ENCODE assay signal across 12 cellular contexts in the genomic region with DNA sequence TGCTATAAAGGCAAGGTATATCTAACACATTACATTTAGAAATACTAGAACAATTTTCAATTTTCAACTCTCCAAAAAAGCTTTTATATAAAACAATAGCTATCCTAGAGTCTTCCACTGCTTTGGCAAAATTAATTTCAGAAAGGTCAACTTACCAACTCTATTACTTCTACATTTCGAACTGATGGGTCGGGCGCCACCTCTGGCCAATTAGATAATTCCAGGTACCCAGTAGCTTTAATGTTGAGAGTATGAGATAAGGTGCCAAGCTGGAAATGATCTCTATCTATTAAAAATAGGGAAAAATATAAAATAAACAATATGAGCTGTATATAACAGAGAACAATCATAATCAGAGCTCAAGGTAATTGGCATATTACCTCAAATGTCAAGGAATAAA.
DNase-seq lines count a peak whose midpoint lies in the region; ATAC-seq, FAIRE-seq and TF ChIP-seq lines count a peak whose summit lies in the region.
"Had no signal": no experiment of that assay in that cellular context is flagged by ENCODE, and none has a peak within 500 bp of the region (broad histone marks: within the 10 kb centered on the region; RNA-seq: fewer than 3 reads in every experiment).

No MANE protein-coding gene starts in this region.

- BruUV-seq in OCI-LY7 (replicated peaks; lab: Mats Ljungman, UMichigan) = no TSS peak

- H3K79me2 ChIP-seq in OCI-LY7 (ENCODE audit: insufficient read depth, low read depth, low read length) = no peaks in the 10 kb centered on the region

- no peaks in the 10 kb centered on the region for H3K9me3 Mint-ChIP-seq in activated CD8-positive, alpha-beta T cell treated with anti-CD3 and anti-CD28 coated beads for 36 hours
- no peaks in the 10 kb centered on the region for H3K9me3 Mint-ChIP-seq in activated CD8-positive, alpha-beta T cell treated with anti-CD3 and anti-CD28 coated beads, Interleukin-2, amount 10 ng/mL, durations not matched to agents 7 days and 5 days (ENCODE audit: insufficient read depth)
- H3K9me3 Mint-ChIP-seq: activated naive CD4-positive, alpha-beta T cell treated with anti-CD3 and anti-CD28 coated beads for 36 hours; dendritic cell treated with granulocyte-macrophage colony-stimulating factor and Interleukin-4, amounts not matched to agents 40 ng/mL and 50 ng/mL, for 4 days had no signal

- peaks cover 24% of the 10 kb centered on the region for H3K36me3 Mint-ChIP-seq in activated CD8-positive, alpha-beta T cell treated with anti-CD3 and anti-CD28 coated beads for 36 hours (ENCODE audit: low read depth)
- H3K36me3 Mint-ChIP-seq in activated CD8-positive, alpha-beta T cell treated with anti-CD3 and anti-CD28 coated beads, Interleukin-2, amount 10 ng/mL, durations not matched to agents 7 days and 5 days (ENCODE audit: low read depth) = peaks cover 19% of the 10 kb centered on the region

- POLR2A ChIA-PET in activated CD8-positive, alpha-beta T cell treated with anti-CD3 and anti-CD28 coated beads for 36 hours (lab: Charles Lee) = no interaction called here
- POLR2A ChIA-PET in activated CD8-positive, alpha-beta T cell treated with anti-CD3 and anti-CD28 coated beads, Interleukin-2, amount 10 ng/mL, durations not matched to agents 7 days and 5 days (lab: Charles Lee) = no interaction called here
- POLR2A ChIA-PET in OCI-LY7 (lab: Charles Lee) = interaction anchor here (0.9 to 1.4 kb wide), 4 partner anchors 11 to 99 kb away, joined by 3 to 5 read pairs (median 4); no protein-coding TSS in a partner anchor

- no peak for TF ChIP-seq CTCF in activated CD8-positive, alpha-beta T cell treated with anti-CD3 and anti-CD28 coated beads for 36 hours (IDR thresholded peaks at IDR 0.05)
- TF ChIP-seq CTCF in OCI-LY7 (conservative IDR thresholded peaks at IDR 0.05; ENCODE audit: low read length) (peak; percentile 86), fibroblast of the aortic adventitia (IDR thresholded peaks at IDR 0.05; ENCODE audit: insufficient read depth, low read length) (peak; percentile 13)

- H3K9me2 ChIP-seq in OCI-LY7 (ENCODE audit: insufficient read depth, low read length) = no peaks in the 10 kb centered on the region

- no peak overlapping the region for H3K4me2 ChIP-seq in OCI-LY7 (ENCODE audit: low read length)

- H3K27ac Mint-ChIP-seq in activated CD8-positive, alpha-beta T cell treated with anti-CD3 and anti-CD28 coated beads for 36 hours = no peak overlapping the region
- H3K27ac Mint-ChIP-seq in activated CD8-positive, alpha-beta T cell treated with anti-CD3 and anti-CD28 coated beads, Interleukin-2, amount 10 ng/mL, durations not matched to agents 7 days and 5 days = no peak overlapping the region
- H3K27ac Mint-ChIP-seq: activated naive CD4-positive, alpha-beta T cell treated with anti-CD3 and anti-CD28 coated beads for 36 hours; dendritic cell treated with granulocyte-macrophage colony-stimulating factor and Interleukin-4, amounts not matched to agents 40 ng/mL and 50 ng/mL, for 4 days had no signal

- no peak overlapping the region for H3K27ac ChIP-seq in OCI-LY7 (ENCODE audit: low read depth, low read length, poor library complexity, severe bottlenecking)

- no peaks in the 10 kb centered on the region for H3K9me3 ChIP-seq in OCI-LY7 (ENCODE audit: low read length)

- no peaks in the 10 kb centered on the region for H4K20me1 ChIP-seq in OCI-LY7 (ENCODE audit: insufficient read depth, low read length)

- no peaks in the 10 kb centered on the region for H3K27me3 Mint-ChIP-seq in activated CD8-positive, alpha-beta T cell treated with anti-CD3 and anti-CD28 coated beads for 36 hours
- no peaks in the 10 kb centered on the region for H3K27me3 Mint-ChIP-seq in activated CD8-positive, alpha-beta T cell treated with anti-CD3 and anti-CD28 coated beads, Interleukin-2, amount 10 ng/mL, durations not matched to agents 7 days and 5 days (ENCODE audit: low read depth)
- H3K27me3 Mint-ChIP-seq: dendritic cell treated with granulocyte-macrophage colony-stimulating factor and Interleukin-4, amounts not matched to agents 40 ng/mL and 50 ng/mL, for 4 days had no signal

- no peak for TF ChIP-seq POLR2A in H54 (IDR thresholded peaks at IDR 0.05; ENCODE audit: low read depth, low read length)

- H3K4me3 ChIP-seq in OCI-LY7 (ENCODE audit: low read depth, low read length, poor library complexity, severe bottlenecking) (no peak overlapping the region), fibroblast of the aortic adventitia (ENCODE audit: low read depth, low read length) (no peak overlapping the region)

- H3K4me1 Mint-ChIP-seq in activated CD8-positive, alpha-beta T cell treated with anti-CD3 and anti-CD28 coated beads for 36 hours (ENCODE audit: low read depth) = no peaks in the 10 kb centered on the region
- H3K4me1 Mint-ChIP-seq in activated CD8-positive, alpha-beta T cell treated with anti-CD3 and anti-CD28 coated beads, Interleukin-2, amount 10 ng/mL, durations not matched to agents 7 days and 5 days (ENCODE audit: low read depth) = no peaks in the 10 kb centered on the region

- H2AFZ ChIP-seq in OCI-LY7 (ENCODE audit: low read length) = no peak overlapping the region

- FAIRE-seq in H54 (lab: Jason Lieb, UNC) = no peak

- peaks cover 10% of the 10 kb centered on the region; the same call in 1 of the 2 replicates for H3K36me3 ChIP-seq in OCI-LY7 (ENCODE audit: insufficient read depth, low read length)

- no peak overlapping the region for H3K4me3 Mint-ChIP-seq in activated CD8-positive, alpha-beta T cell treated with anti-CD3 and anti-CD28 coated beads for 36 hours
- no peak overlapping the region for H3K4me3 Mint-ChIP-seq in activated CD8-positive, alpha-beta T cell treated with anti-CD3 and anti-CD28 coated beads, Interleukin-2, amount 10 ng/mL, durations not matched to agents 7 days and 5 days
- H3K4me3 Mint-ChIP-seq: activated naive CD4-positive, alpha-beta T cell treated with anti-CD3 and anti-CD28 coated beads for 36 hours; dendritic cell treated with granulocyte-macrophage colony-stimulating factor and Interleukin-4, amounts not matched to agents 40 ng/mL and 50 ng/mL, for 4 days had no signal

- H3K4me1 ChIP-seq in OCI-LY7 (ENCODE audit: insufficient read depth, low read length, poor library complexity, severe bottlenecking) = no peaks in the 10 kb centered on the region

- peak; percentile 3 for DNase-seq in activated CD8-positive, alpha-beta T cell treated with anti-CD3 and anti-CD28 coated beads for 36 hours
- no peak for DNase-seq in activated CD8-positive, alpha-beta T cell treated with anti-CD3 and anti-CD28 coated beads, Interleukin-2, amount 10 ng/mL, durations not matched to agents 7 days and 5 days
- DNase-seq in OCI-LY7 (ENCODE audit: low spot score) = peak; percentile 23
- DNase-seq in fibroblast of the aortic adventitia (ENCODE audit: low read depth) = no peak
- DNase-seq in activated effector memory CD4-positive, alpha-beta T cell treated with Interleukin-2 at 50 U/mL for 16 hours = no peak
- DNase-seq in anterior cingulate cortex (lab: John Stamatoyannopoulos, UW) = no peak
- DNase-seq in SW 1271 (lab: John Stamatoyannopoulos, UW) = no peak
- DNase-seq in H54 (ENCODE audit: insufficient read length, low spot score) = no peak
- DNase-seq: activated naive CD4-positive, alpha-beta T cell treated with anti-CD3 and anti-CD28 coated beads for 36 hours; NCI-H2171; SHP77 had no signal

- ATAC-seq in activated CD8-positive, alpha-beta T cell treated with anti-CD3 and anti-CD28 coated beads for 36 hours = no peak
- no peak for ATAC-seq in activated CD8-positive, alpha-beta T cell treated with anti-CD3 and anti-CD28 coated beads, Interleukin-2, amount 10 ng/mL, durations not matched to agents 7 days and 5 days

- intact Hi-C loops in activated CD8-positive, alpha-beta T cell treated with anti-CD3 and anti-CD28 coated beads for 36 hours (cut with micrococcal nuclease) = no loop called here
- intact Hi-C loops in OCI-LY7 (cut with micrococcal nuclease; ENCODE audit: unreplicated experiment) = no loop called here

- CTCF ChIA-PET in activated CD8-positive, alpha-beta T cell treated with anti-CD3 and anti-CD28 coated beads for 36 hours (lab: Charles Lee) = interaction anchor here (1.3 kb wide), 1 partner anchor 11 kb away, joined by 3 read pairs; no protein-coding TSS in a partner anchor
- CTCF ChIA-PET in activated CD8-positive, alpha-beta T cell treated with anti-CD3 and anti-CD28 coated beads, Interleukin-2, amount 10 ng/mL, durations not matched to agents 7 days and 5 days (lab: Charles Lee) = interaction anchor here (0.8 to 2.0 kb wide), 3 partner anchors 12 to 54 kb away, joined by 3 to 7 read pairs (median 3); no protein-coding TSS in a partner anchor
- CTCF ChIA-PET in OCI-LY7 (lab: Charles Lee; ENCODE audit: unreplicated experiment) = interaction anchor here (0.5 kb wide), 1 partner anchor 60 kb away, joined by 3 read pairs; no protein-coding TSS in a partner anchor

Comparison
In these comparisons a context has a peak if more than half of its experiments do, and no peak if none do; other contexts are left out.
1. DNase-seq: peak in activated CD8-positive, alpha-beta T cell treated with anti-CD3 and anti-CD28 coated beads for 36 hours (single experiment) and OCI-LY7 (single experiment); none in activated CD8-positive, alpha-beta T cell treated with anti-CD3 and anti-CD28 coated beads, Interleukin-2, amount 10 ng/mL, durations not matched to agents 7 days and 5 days (single experiment), fibroblast of the aortic adventitia (single experiment), activated effector memory CD4-positive, alpha-beta T cell treated with Interleukin-2 at 50 U/mL for 16 hours (single experiment), anterior cingulate cortex (0 of 58), SW 1271 (0 of 2) and H54 (single experiment).